ENCODE assay signal across 20 cellular contexts in the genomic region with DNA sequence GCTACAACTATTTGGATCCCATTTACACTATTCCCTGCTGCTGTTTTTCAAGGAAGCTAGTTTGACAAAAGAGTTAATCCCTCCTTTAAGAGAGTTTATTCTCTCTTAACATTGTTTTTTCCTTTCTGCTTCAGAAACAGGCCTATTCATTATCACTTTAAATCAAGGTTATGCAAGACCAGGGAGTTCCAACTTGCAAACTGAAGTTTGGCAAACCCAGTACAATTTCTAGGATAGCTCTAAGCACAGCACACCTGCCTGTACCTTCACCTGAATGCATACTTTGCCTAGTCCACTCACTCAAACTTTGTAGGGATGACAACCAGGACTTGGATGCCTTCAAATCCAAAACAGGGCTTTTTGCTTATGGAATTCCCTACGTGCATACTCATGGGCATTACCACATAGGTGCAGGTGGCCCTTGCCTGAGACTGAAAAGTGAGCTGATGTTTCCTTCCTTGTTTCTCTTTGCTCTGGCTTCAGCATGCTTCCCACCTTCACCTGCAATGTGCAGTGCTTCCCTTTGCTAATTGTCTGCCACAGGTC.
A peak's percentile ranks its signal among the peaks of the same experiment; 100 is the strongest.
DNase-seq lines count a peak whose midpoint lies in the region; ATAC-seq, FAIRE-seq and TF ChIP-seq lines count a peak whose summit lies in the region.
"Had no signal": no experiment of that assay in that cellular context is flagged by ENCODE, and none has a peak within 500 bp of the region (broad histone marks: within the 10 kb centered on the region; RNA-seq: fewer than 3 reads in every experiment).

No MANE protein-coding gene starts in this region.

- TF ChIP-seq CTCF in mammary epithelial cell (conservative IDR thresholded peaks at IDR 0.05 in 1 of 2, IDR thresholded peaks at IDR 0.05 in 1 of 2; ENCODE audit: extremely low read depth in 1 of 2, insufficient read depth in 1 of 2, low read depth in 1 of 2, low read length in 2 of 2) (no peak), breast epithelium (IDR thresholded peaks at IDR 0.05) (no peak), epithelial cell of esophagus (IDR thresholded peaks at IDR 0.05; ENCODE audit: insufficient read depth, low read depth, low read length, missing control alignments) (no peak), keratinocyte (optimal IDR thresholded peaks at IDR 0.05 in 1 of 3, IDR thresholded peaks at IDR 0.05 in 1 of 3, conservative IDR thresholded peaks at IDR 0.05 in 1 of 3; ENCODE audit: extremely low read depth in 1 of 3, insufficient read depth in 2 of 3, low read length in 3 of 3) (no peak)

- dilution Hi-C loops in mammary epithelial cell (cut with HindIII; ENCODE audit: low sequenced_read_pairs) (no loop called here), keratinocyte (cut with MboI; ENCODE audit: extremely low pct_ligation_motif_present, low sequenced_read_pairs) (no loop called here)

- H3K9me3 ChIP-seq in mammary epithelial cell (replicated peaks; ENCODE audit: insufficient read depth, low read length) (no peaks in the 10 kb centered on the region), breast epithelium (no peaks in the 10 kb centered on the region), keratinocyte (ENCODE audit: control insufficient read depth, low read depth, low read length) (no peaks in the 10 kb centered on the region)
- H3K9me3 ChIP-seq: BLaER1, Caco-2 had no signal

- 18% methylated on average over 1 of the region's 1 CpG for WGBS in mammary epithelial cell (ENCODE audit: low coverage, missing lambda C conversion rate)

- no peaks in the 10 kb centered on the region for H3K9me1 ChIP-seq in keratinocyte (ENCODE audit: control insufficient read depth, extremely low read depth, insufficient read depth, low read length)

- H3K36me3 ChIP-seq in mammary epithelial cell (ENCODE audit: insufficient read depth, low read length) (no peaks in the 10 kb centered on the region), breast epithelium (no peaks in the 10 kb centered on the region), keratinocyte (ENCODE audit: control insufficient read depth in 2 of 2, extremely low read depth in 1 of 2, insufficient read depth in 2 of 2, low read length in 2 of 2) (no peaks in the 10 kb centered on the region)
- H3K36me3 ChIP-seq: BLaER1 had no signal

- H3K4me1 ChIP-seq in mammary epithelial cell (ENCODE audit: insufficient read depth, low read length) (no peaks in the 10 kb centered on the region), breast epithelium (no peaks in the 10 kb centered on the region), keratinocyte (ENCODE audit: control insufficient read depth, extremely low read depth, insufficient read depth, low read length) (peaks cover 11% of the 10 kb centered on the region)
- H3K4me1 ChIP-seq: Caco-2 had no signal

- BruUV-seq in mammary epithelial cell (replicated peaks; lab: Mats Ljungman, UMichigan): no TSS peak

- intact Hi-C loops in mammary epithelial cell (cut with micrococcal nuclease) (no loop called here), breast epithelium (cut with DNase I; ENCODE audit: low total_unique reads) (no loop called here)

- H2AFZ ChIP-seq in mammary epithelial cell (ENCODE audit: low read depth, low read length) (no peak overlapping the region), keratinocyte (ENCODE audit: control insufficient read depth, low read length) (no peak overlapping the region)

- H3K4me2 ChIP-seq in mammary epithelial cell (ENCODE audit: insufficient read depth, low read depth, low read length) (no peak overlapping the region), keratinocyte (ENCODE audit: control insufficient read depth, extremely low read depth, insufficient read depth, low read depth, low read length) (no peak overlapping the region)
- H3K4me2 ChIP-seq: BLaER1 had no signal

- CTCF ChIA-PET in mammary epithelial cell (lab: Charles Lee; ENCODE audit: low non-redundant PET): interaction anchor here (0.6 kb wide), 1 partner anchor 695 kb away, joined by 6 read pairs; no protein-coding TSS in a partner anchor

- no peaks in the 10 kb centered on the region for H3K79me2 ChIP-seq in mammary epithelial cell (ENCODE audit: insufficient read depth, low read length)
- H3K79me2 ChIP-seq in keratinocyte (ENCODE audit: control insufficient read depth, insufficient read depth, low read length): no peaks in the 10 kb centered on the region

- H3K27me3 ChIP-seq in mammary epithelial cell (ENCODE audit: insufficient read depth, low read length): peaks cover 5% of the 10 kb centered on the region
- H3K27me3 ChIP-seq in breast epithelium: no peaks in the 10 kb centered on the region
- no peaks in the 10 kb centered on the region for H3K27me3 ChIP-seq in keratinocyte (ENCODE audit: control insufficient read depth, extremely low read depth, insufficient read depth, low read length)
- H3K27me3 ChIP-seq: BLaER1 had no signal

- H4K20me1 ChIP-seq in mammary epithelial cell (ENCODE audit: insufficient read depth, low read length) (no peaks in the 10 kb centered on the region), keratinocyte (ENCODE audit: control insufficient read depth, extremely low read depth, insufficient read depth, low read length) (no peaks in the 10 kb centered on the region)
- H4K20me1 ChIP-seq: BLaER1 had no signal

- in situ Hi-C loops in mammary epithelial cell (cut with MboI; ENCODE audit: low sequenced_read_pairs in 2 of 2): loop anchor here in 1 of 2 donors (25.0 kb wide), 1 partner anchor 681 kb away; no protein-coding TSS in a partner anchor

- H3K9ac ChIP-seq in mammary epithelial cell (ENCODE audit: insufficient read depth, low read length) (no peak overlapping the region), keratinocyte (ENCODE audit: control insufficient read depth, extremely low read depth, insufficient read depth, low read length) (no peak overlapping the region)
- H3K9ac ChIP-seq: BLaER1 had no signal

- peak; percentile 12 for DNase-seq in mammary epithelial cell
- DNase-seq in breast epithelium (ENCODE audit: low spot score in 2 of 2): no peak
- peak; percentile 68 for DNase-seq in epithelial cell of esophagus (ENCODE audit: low read depth)
- DNase-seq in keratinocyte (ENCODE audit: low read depth, low spot score): no peak
- no peak for DNase-seq in NOMO-1 (lab: John Stamatoyannopoulos, UW; ENCODE audit: unreplicated experiment in 2 of 2)
- DNase-seq in NCI-H1694 treated with DMSO at 0.1 percent for 48 hours (lab: John Stamatoyannopoulos, UW): no peak
- DNase-seq in dedifferentiated amniotic fluid mesenchymal stem cell (ENCODE audit: extremely low spot score): no peak
- DNase-seq: Caco-2; CD4-positive, CD25-positive, alpha-beta regulatory T cell; CD8-positive, alpha-beta T cell; DMS153; DND-41; H9 had no signal

- H3K4me3 ChIP-seq in mammary epithelial cell (replicated peaks in 1 of 3; ENCODE audit: insufficient read depth in 1 of 3, low read depth in 2 of 3, low read length in 3 of 3): no peak overlapping the region
- H3K4me3 ChIP-seq in breast epithelium: no peak overlapping the region
- H3K4me3 ChIP-seq in epithelial cell of esophagus (ENCODE audit: low read length): no peak overlapping the region
- H3K4me3 ChIP-seq in keratinocyte (ENCODE audit: control insufficient read depth in 2 of 3, extremely low read depth in 1 of 3, insufficient read depth in 2 of 3, low read depth in 1 of 3, low read length in 3 of 3): no peak overlapping the region
- H3K4me3 ChIP-seq: BLaER1 had no signal

- peak; percentile 74 for FAIRE-seq in keratinocyte (lab: Jason Lieb, UNC)
- FAIRE-seq: A204.1, GM12892 had no signal

- TF ChIP-seq POLR2A in breast epithelium (IDR thresholded peaks at IDR 0.05): no peak

- no peak for ATAC-seq in HG03159 (IDR thresholded peaks at IDR 0.05; ENCODE audit: unreplicated experiment)
- ATAC-seq: CD8-positive, alpha-beta T cell; HCT116 had no signal

- no peak overlapping the region for H3K27ac ChIP-seq in mammary epithelial cell (ENCODE audit: insufficient read depth, low read depth, low read length)
- H3K27ac ChIP-seq in breast epithelium: no peak overlapping the region
- H3K27ac ChIP-seq in keratinocyte (ENCODE audit: control insufficient read depth, insufficient read depth, low read length): no peak overlapping the region
- H3K27ac ChIP-seq: 22Rv1, BLaER1, C4-2B had no signal

Comparison
In these comparisons a context has a peak if more than half of its experiments do, and no peak if none do; other contexts are left out.
1. DNase-seq: peak in mammary epithelial cell (single experiment) and epithelial cell of esophagus (single experiment); none in breast epithelium (0 of 2), keratinocyte (single experiment), NOMO-1 (0 of 2), NCI-H1694 treated with DMSO at 0.1 percent for 48 hours (single experiment) and dedifferentiated amniotic fluid mesenchymal stem cell (single experiment).